24 cellular contexts compared by ENCODE assay signal in genomic region chr13:111230385-111230930, GRCh38.
"Had no signal": no experiment of that assay in that cellular context is flagged by ENCODE, and none has a peak within 500 bp of the region (broad histone marks: within the 10 kb centered on the region; RNA-seq: fewer than 3 reads in every experiment).

No MANE protein-coding gene starts in this region.

- H3K27ac ChIP-seq: epithelial cell of prostate, esophagus muscularis mucosa, gastroesophageal sphincter, psoas muscle, sigmoid colon, skin epidermis, thyroid gland, upper lobe of left lung, uterus had no signal

- FAIRE-seq: endometrium, kidney had no signal

- H3K36me3 ChIP-seq: uterus had no signal

- H3K9me3 ChIP-seq: esophagus muscularis mucosa, gastroesophageal sphincter, psoas muscle, sigmoid colon, thyroid gland, upper lobe of left lung, uterus had no signal

- ATAC-seq: gastroesophageal sphincter; psoas muscle; stimulated activated naive B cell treated with anti-CD40 and anti-IgM and Interleukin-4, amounts not matched to agents 10 μg/mL and 1 μg/mL and 100 μg/mL, for 72 hours; stimulated activated naive CD8-positive, alpha-beta T cell treated with anti-CD3 and anti-CD28 coated beads, Interleukin-15, amount 100 ng/mL, for 72 hours had no signal

- H3K4me3 ChIP-seq: dorsolateral prefrontal cortex, esophagus muscularis mucosa, gastroesophageal sphincter, psoas muscle, sigmoid colon, skin epidermis, thyroid gland, upper lobe of left lung, uterus had no signal

- DNase-seq: cortex of kidney; dorsolateral prefrontal cortex; effector CD8-positive, alpha-beta T cell; glutamatergic neuron; immature natural killer cell; kidney; left cardiac atrium; mesendoderm; naive B cell; psoas muscle; retina; sigmoid colon; stimulated activated CD4-positive, alpha-beta T cell treated with anti-CD3 and anti-CD28 coated beads, Interleukin-2, amount 100 ng/mL, for 24 hours; stimulated activated CD4-positive, alpha-beta T cell treated with anti-CD3 and anti-CD28 coated beads, Interleukin-4, amount 100 ng/mL, for 4 hours; stimulated activated naive B cell treated with anti-CD40 and anti-IgM and Interleukin-4, amounts not matched to agents 10 μg/mL and 1 μg/mL and 100 μg/mL, for 72 hours; stimulated activated naive CD8-positive, alpha-beta T cell treated with anti-CD3 and anti-CD28 coated beads, Interleukin-15, amount 100 ng/mL, for 72 hours; thyroid gland; uterus had no signal

- H3K27me3 ChIP-seq: dorsolateral prefrontal cortex, esophagus muscularis mucosa, gastroesophageal sphincter, sigmoid colon, thyroid gland, upper lobe of left lung, uterus had no signal
